ENCODE assay signal across 8 cellular contexts in the genomic region with DNA sequence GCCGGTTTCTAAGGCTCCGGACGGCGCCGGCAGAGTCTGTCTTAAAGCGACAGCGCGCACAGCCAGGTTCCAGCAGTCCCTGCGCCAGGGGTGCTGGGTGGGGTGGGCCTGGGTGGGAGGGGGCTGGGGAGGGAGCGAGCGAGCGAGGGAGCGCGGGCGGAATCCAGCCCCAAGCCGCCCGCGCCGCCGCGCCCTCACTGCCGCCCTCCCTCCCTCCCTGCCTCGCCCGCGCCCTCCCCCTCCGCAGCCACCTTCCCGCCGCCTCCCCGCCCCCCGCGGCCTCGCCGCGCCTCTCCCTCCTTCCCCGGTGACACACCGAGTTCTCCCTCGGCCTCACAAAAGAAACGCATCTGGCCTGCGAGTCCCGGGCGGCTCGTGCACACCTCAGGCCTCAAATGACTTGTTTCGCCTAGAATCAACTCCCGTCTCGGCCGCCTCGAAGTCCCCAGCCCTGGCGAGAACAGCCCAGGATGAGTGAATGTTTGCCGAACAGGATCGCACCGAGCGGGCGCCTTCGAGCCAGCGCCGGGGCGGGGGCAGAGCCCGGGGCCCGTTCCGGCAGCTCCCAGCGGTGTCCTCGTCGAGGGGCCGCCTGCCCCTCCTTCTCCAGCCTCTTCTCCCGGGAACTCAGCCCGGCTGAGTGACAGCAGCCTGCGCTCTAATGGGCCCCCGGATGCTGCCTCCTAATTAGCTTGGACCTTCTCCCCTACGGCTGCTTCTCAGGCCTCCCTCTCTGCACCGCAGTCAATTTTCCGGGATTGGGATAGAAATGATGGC. TPM values are rescaled to one million over a fixed set of nuclear protein-coding genes. Genes with fewer than 3 reads are reported as not detected.
DNase-seq lines count a peak whose midpoint lies in the region; ATAC-seq, FAIRE-seq and TF ChIP-seq lines count a peak whose summit lies in the region.

TSS of gene PITX1 (minus strand) at position 43 of the 777 bp plus-strand sequence. CDS start 347 bp downstream, outside the sequence.

- H3K79me2 ChIP-seq in OCI-LY3 (ENCODE audit: low read length): peaks cover 45% of the 10 kb centered on the region
- no peaks in the 10 kb centered on the region for H3K79me2 ChIP-seq in GM12878 (ENCODE audit: control insufficient read depth, insufficient read depth, low read length)

- RAD21 ChIA-PET in GM12878 (lab: Charles Lee; ENCODE audit: unreplicated experiment): no interaction called here

- H3K9me3 ChIP-seq in OCI-LY3 (ENCODE audit: insufficient read depth, low read length): no peaks in the 10 kb centered on the region
- H3K9me3 ChIP-seq in GM12878 (replicated peaks; ENCODE audit: control insufficient read depth, insufficient read depth, low read length): no peaks in the 10 kb centered on the region

- peak; percentile 41 for ATAC-seq in HG03025 (IDR thresholded peaks at IDR 0.05; ENCODE audit: low FRiP score, unreplicated experiment)
- ATAC-seq in GM12878: no peak
- no peak for ATAC-seq in HG03175 (IDR thresholded peaks at IDR 0.05; ENCODE audit: unreplicated experiment)

- peaks cover 0 to 31% (median 14%) of the 10 kb centered on the region in 7 donors for H3K9me3 Mint-ChIP-seq in CD14-positive monocyte
- H3K9me3 Mint-ChIP-seq in stimulated activated naive CD8-positive, alpha-beta T cell treated with anti-CD3 and anti-CD28 coated beads, Interleukin-15, Interleukin-2, amounts not matched to agents 100 ng/mL and 50 ng/mL, for 24 hours: no peaks in the 10 kb centered on the region

- no peak for TF ChIP-seq EP300 in GM12878 (IDR thresholded peaks at IDR 0.05; ENCODE audit: borderline replicate concordance in 1 of 2, control insufficient read depth in 1 of 2, low read depth in 2 of 2, low read length in 2 of 2)

- H3K4me1 ChIP-seq in OCI-LY3 (ENCODE audit: low read length) (peaks cover 12% of the 10 kb centered on the region), GM12878 (ENCODE audit: control insufficient read depth, insufficient read depth, low read length) (no peaks in the 10 kb centered on the region)

- DNase-seq in CD14-positive monocyte (ENCODE audit: low spot score): no peak
- DNase-seq in GM12878 (ENCODE audit: low read depth, low spot score): no peak
- DNase-seq in left kidney (ENCODE audit: low read depth, low spot score): peak; percentile 76
- no peak for DNase-seq in NOMO-1 (lab: John Stamatoyannopoulos, UW; ENCODE audit: unreplicated experiment in 2 of 2)

- peaks cover 34% of the 10 kb centered on the region for H3K4me1 Mint-ChIP-seq in CD14-positive monocyte
- H3K4me1 Mint-ChIP-seq in stimulated activated naive CD8-positive, alpha-beta T cell treated with anti-CD3 and anti-CD28 coated beads, Interleukin-15, Interleukin-2, amounts not matched to agents 100 ng/mL and 50 ng/mL, for 24 hours (ENCODE audit: low read depth): peaks cover 36% of the 10 kb centered on the region

- peaks cover 89 to 94% (median 90%) of the 10 kb centered on the region in 3 donors for H3K27me3 Mint-ChIP-seq in CD14-positive monocyte (ENCODE audit: low read depth in 3 of 3)
- peaks cover 82% of the 10 kb centered on the region for H3K27me3 Mint-ChIP-seq in stimulated activated naive CD8-positive, alpha-beta T cell treated with anti-CD3 and anti-CD28 coated beads, Interleukin-15, Interleukin-2, amounts not matched to agents 100 ng/mL and 50 ng/mL, for 24 hours

- 27% methylated on average over 32 of the region's 71 CpGs for WGBS in GM12878 (ENCODE audit: insufficient coverage, insufficient replicate concordance, low lambda C conversion rate, missing lambda C conversion rate)

- H3K4me2 ChIP-seq in OCI-LY3 (ENCODE audit: low read length) (peak within 1 kb of the TSS; percentile 95), GM12878 (ENCODE audit: control insufficient read depth, insufficient read depth) (peak within 1 kb of the TSS; percentile 85)

- BruUV-seq in GM12878 (replicated peaks; lab: Mats Ljungman, UMichigan): no TSS peak

- H3K36me3 ChIP-seq in OCI-LY3 (replicated peaks; ENCODE audit: low read depth, low read length): no peaks in the 10 kb centered on the region
- no peaks in the 10 kb centered on the region for H3K36me3 ChIP-seq in GM12878 (ENCODE audit: control insufficient read depth in 2 of 2, insufficient read depth in 2 of 2, low read length in 1 of 2)

- TF ChIP-seq RAD21 in GM12878 (IDR thresholded peaks at IDR 0.05; ENCODE audit: insufficient read depth, low read depth, low read length): no peak

- in situ Hi-C loops in GM12878 (cut with MboI): no loop called here

- H4K20me1 ChIP-seq in OCI-LY3 (ENCODE audit: insufficient read depth, low read length): 0 out of 2 replicates have a peak, but pooled peaks cover 3% of the 10 kb centered on the region
- peaks cover 2% of the 10 kb centered on the region; the same call in 1 of the 2 replicates for H4K20me1 ChIP-seq in GM12878 (ENCODE audit: control insufficient read depth, insufficient read depth)

- POLR2A ChIA-PET in GM12878 (lab: Charles Lee): no interaction called here

- H3K27ac ChIP-seq in OCI-LY3 (ENCODE audit: low read length) (peak within 1 kb of the TSS; percentile 70), GM12878 (ENCODE audit: control insufficient read depth, insufficient read depth) (no peak within 1 kb of the TSS)

- H2AFZ ChIP-seq in OCI-LY3 (ENCODE audit: low read depth, low read length) (peak within 1 kb of the TSS; percentile 81), GM12878 (ENCODE audit: control insufficient read depth, low read depth, low read length) (no peak within 1 kb of the TSS)

- TF ChIP-seq POLR2A in GM12878 (IDR thresholded peaks at IDR 0.05; ENCODE audit: low read depth, low read length): no peak

- H3K4me3 ChIP-seq in OCI-LY3 (ENCODE audit: low read length) (peak within 1 kb of the TSS; percentile 100), GM12878 (peak within 1 kb of the TSS; percentile 58)

- intact Hi-C loops in CD14-positive monocyte (cut with micrococcal nuclease) (loop anchor here in 1 of 2 donors (10.0 kb wide), 1 partner anchor 160 kb away; no protein-coding TSS in a partner anchor), GM12878 (cut with micrococcal nuclease; ENCODE audit: unreplicated experiment) (no loop called here)

- FAIRE-seq in GM12878 (lab: Jason Lieb, UNC): no peak

- H3K27ac Mint-ChIP-seq in CD14-positive monocyte: no peak within 1 kb of the TSS
- H3K27ac Mint-ChIP-seq in stimulated activated naive CD8-positive, alpha-beta T cell treated with anti-CD3 and anti-CD28 coated beads, Interleukin-15, Interleukin-2, amounts not matched to agents 100 ng/mL and 50 ng/mL, for 24 hours: peak within 1 kb of the TSS; percentile 26

- SMC1A ChIA-PET in GM12878 (lab: Charles Lee; ENCODE audit: uncharacterized antibody, unreplicated experiment): no interaction called here

- H3K9ac ChIP-seq in OCI-LY3 (ENCODE audit: low read length) (peak within 1 kb of the TSS; percentile 100), GM12878 (ENCODE audit: control insufficient read depth, insufficient read depth, low read length) (no peak within 1 kb of the TSS)

- H3K4me3 Mint-ChIP-seq in CD14-positive monocyte: peak within 1 kb of the TSS; percentile 71 to 90
- peak within 1 kb of the TSS; percentile 81 for H3K4me3 Mint-ChIP-seq in stimulated activated naive CD8-positive, alpha-beta T cell treated with anti-CD3 and anti-CD28 coated beads, Interleukin-15, Interleukin-2, amounts not matched to agents 100 ng/mL and 50 ng/mL, for 24 hours

- H3K36me3 Mint-ChIP-seq in CD14-positive monocyte: peaks cover 0 to 8% of the 10 kb centered on the region in 2 donors
- H3K36me3 Mint-ChIP-seq in stimulated activated naive CD8-positive, alpha-beta T cell treated with anti-CD3 and anti-CD28 coated beads, Interleukin-15, Interleukin-2, amounts not matched to agents 100 ng/mL and 50 ng/mL, for 24 hours (ENCODE audit: low read depth): peaks cover 4% of the 10 kb centered on the region

- CTCF ChIA-PET in GM12878 (lab: Yijun Ruan, JAX): no interaction called here

- H3K27me3 ChIP-seq in OCI-LY3 (ENCODE audit: low read depth, low read length) (no peaks in the 10 kb centered on the region), GM12878 (replicated peaks in 1 of 2; ENCODE audit: control insufficient read depth in 2 of 2, insufficient read depth in 2 of 2, low read length in 1 of 2) (peaks cover 31 to 46% of the 10 kb centered on the region in 2 experiments)

- TF ChIP-seq CTCF in CD14-positive monocyte (IDR thresholded peaks at IDR 0.05): no peak
- no peak for TF ChIP-seq CTCF in OCI-LY3 (IDR thresholded peaks at IDR 0.05; ENCODE audit: low read depth, low read length)
- TF ChIP-seq CTCF in GM12878 (IDR thresholded peaks at IDR 0.05 in 2 of 3, conservative IDR thresholded peaks at IDR 0.05 in 1 of 3; ENCODE audit: control insufficient read depth in 2 of 3, extremely low read depth in 1 of 3, insufficient read depth in 1 of 3, low read depth in 3 of 3, low read length in 3 of 3): no peak

TF ChIP-seq in GM12878, 131 proteins besides CTCF, POLR2A, EP300 and RAD21:
- no peak for TF ChIP-seq CBX3 (IDR thresholded peaks at IDR 0.05; ENCODE audit: borderline replicate concordance, low read depth)
- TF ChIP-seq HDGF (IDR thresholded peaks at IDR 0.05): no peak
- no peak for TF ChIP-seq CEBPB (IDR thresholded peaks at IDR 0.05; ENCODE audit: borderline replicate concordance in 1 of 2, low read depth in 2 of 2, low read length in 2 of 2)
- TF ChIP-seq PAX5 (IDR thresholded peaks at IDR 0.05; ENCODE audit: borderline replicate concordance, low read depth, low read length): no peak
- TF ChIP-seq NR2C2 (IDR thresholded peaks at IDR 0.05; ENCODE audit: borderline replicate concordance, control insufficient read depth, insufficient read length, low read depth): no peak

RNA-seq across cellular contexts. Expression of gene PITX1, which starts in this region (rescaled TPM):
- polyA plus RNA-seq in CD14-positive monocyte: not detected
- not detected in 2 replicates for total RNA-seq in GM12878 (2013; cell fraction: nucleolus; rRNA removed)
- 0.44 and 0.68 TPM in 2 replicates for total RNA-seq in GM12878 (2014; rRNA removed)
- total RNA-seq in GM12878 (2014; rRNA removed; fragmentation: Illumina TruSeq; extraction: Trizol): 0.18 TPM in 1 of 2 replicates, not detected in the other
- total RNA-seq in GM12878 (2021): 0.77 and 1.1 TPM in 2 replicates
- polyA plus RNA-seq in GM12878 (2011; ENCODE audit: low read depth): not detected
- polyA plus RNA-seq in GM12878 (2011; rRNA removed): not detected in 2 replicates
- polyA plus RNA-seq in GM12878 (2011; cell fraction: cytosol; rRNA removed): not detected in 2 replicates
- not detected in 2 replicates for polyA plus RNA-seq in GM12878 (2011; cell fraction: nucleus; rRNA removed)
- 0.18 and 0.31 TPM in 2 replicates for polyA plus RNA-seq in GM12878 (2012)
- not detected in 2 replicates for polyA plus RNA-seq in GM12878 (2014; fragmentation: Illumina TruSeq; extraction: Trizol)
- not detected for polyA plus RNA-seq in GM12878 (2014; fragmentation: Nextera tagmentation; extraction: Ambion mirVana)
- polyA plus RNA-seq in GM12878 (2014; rRNA removed): 0.96 and 1.2 TPM in 2 replicates
- under 1 TPM; 0.16 to 0.43 TPM for polyA plus RNA-seq in GM12878 (2016; fragmentation: Nextera tagmentation; extraction: Ambion mirVana)
- not detected in 2 replicates for polyA minus RNA-seq in GM12878 (2011; rRNA and poly(A)+ RNA removed)
- 1.6 and 1.9 TPM in 2 replicates for polyA minus RNA-seq in GM12878 (2011; cell fraction: cytosol; rRNA and poly(A)+ RNA removed)
- 0.96 TPM in 1 of 2 replicates, not detected in the other for polyA minus RNA-seq in GM12878 (2011; cell fraction: nucleus; rRNA and poly(A)+ RNA removed)
